In genomic region chr1:153963030-153963849, GRCh38 we compare ENCODE assay signal across 8 cellular contexts. TPM values are rescaled to one million over a fixed set of nuclear protein-coding genes. Genes with fewer than 3 reads are reported as not detected.
DNase-seq lines count a peak whose midpoint lies in the region; ATAC-seq, FAIRE-seq and TF ChIP-seq lines count a peak whose summit lies in the region.

Gene SLC39A1 (minus strand): TSS chr1:153963537. CDS start chr1:153962715, 822 bp downstream.

- intact Hi-C loops in activated B cell treated with CpG ODN at 0.5 μM for 24 hours (cut with micrococcal nuclease): loop anchor here (1.0 kb wide), 3 partner anchors 17 to 40 kb away; partner anchors contain the start of genes DENND4B and RAB13

- ATAC-seq in GM18873 (IDR thresholded peaks at IDR 0.05; ENCODE audit: low FRiP score, unreplicated experiment) (peak; percentile 36), HG03280 (IDR thresholded peaks at IDR 0.05; ENCODE audit: unreplicated experiment) (peak; percentile 47), activated B cell treated with CpG ODN at 0.5 μM for 24 hours (ENCODE audit: low read depth) (peak; percentile 49)

- H3K4me3 ChIP-seq in ACC112 (ENCODE audit: low read depth, low read length) (peak within 1 kb of the TSS; percentile 89), bronchial epithelial cell (ENCODE audit: low read depth, low read length) (peak within 1 kb of the TSS; percentile 80), smooth muscle cell (peak within 1 kb of the TSS; percentile 77)

- H3K9me3 Mint-ChIP-seq in activated B cell treated with CpG ODN at 0.5 μM for 24 hours: no peaks in the 10 kb centered on the region
- H3K9me3 Mint-ChIP-seq in immature natural killer cell: no peaks in the 10 kb centered on the region

- peaks cover 79% of the 10 kb centered on the region for H3K4me1 Mint-ChIP-seq in activated B cell treated with CpG ODN at 0.5 μM for 24 hours
- peaks cover 58 to 71% of the 10 kb centered on the region in 2 donors for H3K4me1 Mint-ChIP-seq in immature natural killer cell

- peaks cover 27% of the 10 kb centered on the region for H3K79me2 ChIP-seq in ACC112 (ENCODE audit: control insufficient read depth, insufficient read depth, low read length, unreplicated experiment)
- peaks cover 34% of the 10 kb centered on the region for H3K79me2 ChIP-seq in smooth muscle cell (ENCODE audit: low read depth)

- peaks cover 21% of the 10 kb centered on the region for H3K4me1 ChIP-seq in ACC112 (ENCODE audit: control insufficient read depth, insufficient read depth, low read length, unreplicated experiment)
- peaks cover 28% of the 10 kb centered on the region for H3K4me1 ChIP-seq in smooth muscle cell (ENCODE audit: low read depth)

- H4K20me1 ChIP-seq in smooth muscle cell (ENCODE audit: low read depth): peaks cover 15% of the 10 kb centered on the region

- no peaks in the 10 kb centered on the region for H3K27me3 ChIP-seq in ACC112 (ENCODE audit: insufficient read depth, low read length)
- H3K27me3 ChIP-seq in bronchial epithelial cell (ENCODE audit: control insufficient read depth, insufficient read depth, low read length): no peaks in the 10 kb centered on the region
- no peaks in the 10 kb centered on the region for H3K27me3 ChIP-seq in smooth muscle cell (ENCODE audit: low read depth)

- H3K27me3 Mint-ChIP-seq in activated B cell treated with CpG ODN at 0.5 μM for 24 hours (no peaks in the 10 kb centered on the region), immature natural killer cell (ENCODE audit: low read depth in 3 of 3) (peaks cover 0 to 5% (median 3%) of the 10 kb centered on the region in 3 donors)

- peaks cover 10% of the 10 kb centered on the region for H3F3A ChIP-seq in smooth muscle cell (ENCODE audit: low read depth)

- peak within 1 kb of the TSS; percentile 89 for H3K4me2 ChIP-seq in smooth muscle cell

- no peaks in the 10 kb centered on the region for H3K9me3 ChIP-seq in smooth muscle cell (replicated peaks; ENCODE audit: low read depth)

- peak within 1 kb of the TSS; percentile 89 for H3K4me3 Mint-ChIP-seq in activated B cell treated with CpG ODN at 0.5 μM for 24 hours
- H3K4me3 Mint-ChIP-seq in immature natural killer cell: peak within 1 kb of the TSS; percentile 89 to 96 (median 92)

- no peak for FAIRE-seq in bronchial epithelial cell (lab: Jason Lieb, UNC)

- H3K27ac Mint-ChIP-seq in activated B cell treated with CpG ODN at 0.5 μM for 24 hours: peak within 1 kb of the TSS; percentile 90
- H3K27ac Mint-ChIP-seq in immature natural killer cell: peak within 1 kb of the TSS; percentile 93 to 96 (median 95)

- H3K36me3 Mint-ChIP-seq in activated B cell treated with CpG ODN at 0.5 μM for 24 hours (ENCODE audit: low read depth) (peaks cover 61% of the 10 kb centered on the region), immature natural killer cell (peaks cover 0 to 2% (median 0%) of the 10 kb centered on the region in 3 donors)

- H3K27ac ChIP-seq in ACC112 (ENCODE audit: low read depth, low read length) (peak within 1 kb of the TSS; percentile 86), smooth muscle cell (ENCODE audit: low read depth) (peak within 1 kb of the TSS; percentile 93)

- H3K36me3 ChIP-seq in ACC112 (ENCODE audit: insufficient read depth, low read length) (no peaks in the 10 kb centered on the region), bronchial epithelial cell (ENCODE audit: control insufficient read depth, insufficient read depth, low read length) (peaks cover 9% of the 10 kb centered on the region), smooth muscle cell (ENCODE audit: low read depth) (no peaks in the 10 kb centered on the region)

- CTCF ChIA-PET in activated B cell treated with CpG ODN at 0.5 μM for 24 hours (lab: Charles Lee): interaction anchor here (0.7 to 3.4 kb wide), 3 partner anchors 9 to 23 kb away, joined by 3 to 13 read pairs (median 12); partner anchors contain the start of genes DENND4B and RAB13

- peak within 1 kb of the TSS; percentile 48 for H2AFZ ChIP-seq in ACC112 (ENCODE audit: low read length, unreplicated experiment)
- peak within 1 kb of the TSS; percentile 50 for H2AFZ ChIP-seq in smooth muscle cell (ENCODE audit: low read depth)

- TF ChIP-seq CTCF in activated B cell treated with CpG ODN at 0.5 μM for 24 hours (IDR thresholded peaks at IDR 0.05) (no peak), bronchial epithelial cell (IDR thresholded peaks at IDR 0.05; ENCODE audit: insufficient read depth, low read length, severe bottlenecking) (no peak), smooth muscle cell (IDR thresholded peaks at IDR 0.05; ENCODE audit: borderline replicate concordance, insufficient read depth, poor library complexity, severe bottlenecking) (no peak)

- POLR2A ChIA-PET in activated B cell treated with CpG ODN at 0.5 μM for 24 hours (lab: Charles Lee): interaction anchor here (0.6 to 8.2 kb wide), 20 partner anchors 9 to 422 kb away, joined by 3 to 230 read pairs (median 5); partner anchors contain the start of genes DENND4B, GATAD2B, INTS3 and JTB

- H3K9ac ChIP-seq in smooth muscle cell (ENCODE audit: low read depth): peak within 1 kb of the TSS; percentile 93

- DNase-seq in NCI-H446 (lab: John Stamatoyannopoulos, UW): peak; percentile 97 to 98
- DNase-seq in activated B cell treated with CpG ODN at 0.5 μM for 24 hours: peak; percentile 93
- DNase-seq in bronchial epithelial cell (ENCODE audit: low read depth): peak; percentile 92
- DNase-seq in immature natural killer cell: peak; percentile 89 to 90 (median 89)
- peak; percentile 94 for DNase-seq in smooth muscle cell (lab: John Stamatoyannopoulos, UW; ENCODE audit: unreplicated experiment)

- under 1% methylated on average over 52 of the region's 54 CpGs for WGBS in smooth muscle cell (ENCODE audit: low lambda C conversion rate)

RNA-seq across cellular contexts. Expression of gene SLC39A1, which starts in this region (rescaled TPM):
- total RNA-seq in activated B cell treated with CpG ODN at 0.5 μM for 24 hours (51.3 and 56.3 TPM in 2 replicates), bronchial epithelial cell (71.2 and 108 TPM in 2 replicates), smooth muscle cell (78.8 and 104 TPM in 2 replicates)
- polyA plus RNA-seq in immature natural killer cell (10 to 100 TPM; 52.3 to 84.8 (median 54.6) TPM), smooth muscle cell (128 and 143 TPM in 2 replicates)

Comparison
In these comparisons a context has a peak if more than half of its experiments do, and no peak if none do; other contexts are left out.
1. Peak in every context shown above with its lines: DNase-seq, ATAC-seq, H3K4me3 ChIP-seq and H3K27ac ChIP-seq.